8 cellular contexts compared by ENCODE assay signal in genomic region chr7:143305423-143306070, GRCh38. TPM values are rescaled to one million over a fixed set of nuclear protein-coding genes. Genes with fewer than 3 reads are reported as not detected.
DNase-seq lines count a peak whose midpoint lies in the region; ATAC-seq and TF ChIP-seq lines count a peak whose summit lies in the region.

No MANE protein-coding gene starts in this region.

- peak; percentile 54 for ATAC-seq in HG03354 (IDR thresholded peaks at IDR 0.05; ENCODE audit: poor library complexity, severe bottlenecking, unreplicated experiment)
- peak; percentile 85 for ATAC-seq in T-helper 17 cell

- DNase-seq in CD1c-positive myeloid dendritic cell (ENCODE audit: extremely low spot score): peak; percentile 71
- DNase-seq in T-helper 17 cell: peak; percentile 50 to 72 (median 52)
- DNase-seq in adrenal gland: peak; percentile 58 to 86 (median 76)
- DNase-seq in right atrium auricular region (ENCODE audit: low spot score): no peak
- DNase-seq in stimulated activated CD4-positive, alpha-beta T cell treated with anti-CD3 and anti-CD28 coated beads, Interleukin-12 subunit alpha, Interleukin-12 subunit beta, amount 100 ng/mL, for 4 hours: peak; percentile 72
- no peak for DNase-seq in NCI-H1436 treated with DMSO at 0.1 percent for 48 hours (lab: John Stamatoyannopoulos, UW)
- no peak for DNase-seq in H4 (ENCODE audit: low spot score)

- H3K27me3 ChIP-seq in adrenal gland (no peaks in the 10 kb centered on the region), right atrium auricular region (no peaks in the 10 kb centered on the region)

- 57 to 66% (median 65%) methylated on average over 10 of the region's 10 CpGs for WGBS in adrenal gland, 4 donors

- H3K4me1 ChIP-seq in adrenal gland (replicated peaks in 1 of 2) (no peaks in the 10 kb centered on the region), right atrium auricular region (peaks cover 0 to 7% of the 10 kb centered on the region in 2 donors)

- peaks cover 37% of the 10 kb centered on the region for H3K4me1 Mint-ChIP-seq in T-helper 17 cell

- no peak overlapping the region for H3K4me3 ChIP-seq in adrenal gland
- H3K4me3 ChIP-seq in right atrium auricular region: no peak overlapping the region

- no peak for TF ChIP-seq POLR2A in adrenal gland (IDR thresholded peaks at IDR 0.05)

- no peaks in the 10 kb centered on the region for H3K27me3 Mint-ChIP-seq in T-helper 17 cell

- H3K27ac Mint-ChIP-seq in T-helper 17 cell: peak overlapping the region; percentile 82

- no peak overlapping the region for H3K4me3 Mint-ChIP-seq in T-helper 17 cell

- H3K27ac ChIP-seq in adrenal gland (no peak overlapping the region), right atrium auricular region (no peak overlapping the region)

- H3K36me3 Mint-ChIP-seq in T-helper 17 cell (ENCODE audit: low read depth): peaks cover 21% of the 10 kb centered on the region

- intact Hi-C loops in adrenal gland (cut with DNase I): loop anchor here in 1 of 2 donors (5.0 to 10.0 kb wide), 2 partner anchors 63 to 109 kb away; no protein-coding TSS in a partner anchor

- H3K9me3 ChIP-seq in T-helper 17 cell (ENCODE audit: control insufficient read depth, low read length, poor library complexity, severe bottlenecking) (no peaks in the 10 kb centered on the region), adrenal gland (replicated peaks in 1 of 3) (no peaks in the 10 kb centered on the region), right atrium auricular region (no peaks in the 10 kb centered on the region)

- H3K36me3 ChIP-seq in adrenal gland (replicated peaks in 1 of 2) (peaks cover 0 to 71% of the 10 kb centered on the region in 2 donors), right atrium auricular region (peaks cover 71% of the 10 kb centered on the region)

- TF ChIP-seq CTCF in adrenal gland (IDR thresholded peaks at IDR 0.05) (peak; percentile 64 to 79 (median 71)), right atrium auricular region (IDR thresholded peaks at IDR 0.05) (peak; percentile 39 to 81)

RNA-seq across cellular contexts. Expression of gene CLCN1, which starts 10.4 kb away (rescaled TPM):
- total RNA-seq in T-helper 17 cell: not detected
- total RNA-seq in adrenal gland: under 1 TPM in 1 of 8 donors, not detected in 7; 0.18 TPM
- under 1 TPM in 2 of 3 donors, not detected in 1; 0.07 to 0.32 TPM for polyA plus RNA-seq in adrenal gland
- not detected for total RNA-seq in right atrium auricular region
- total RNA-seq in H4 (2014; rRNA removed; shearing (Covaris generic)): not detected in 2 replicates

RNA-seq across cellular contexts. Expression of gene CASP2, which starts 17.4 kb away (rescaled TPM):
- total RNA-seq in T-helper 17 cell: 10 to 100 TPM; 49.3 to 52.5 TPM
- 10 to 100 TPM in 6 of 8 donors, 1 to 10 TPM in 2; 8.9 to 25.4 (median 14.3) TPM for total RNA-seq in adrenal gland
- polyA plus RNA-seq in adrenal gland: 10 to 100 TPM in 1 of 3 donors, 1 to 10 TPM in 2; 4.6 to 16.1 (median 5.3) TPM
- 1 to 10 TPM; 5.2 to 7.6 TPM for total RNA-seq in right atrium auricular region
- total RNA-seq in H4 (2014; rRNA removed; shearing (Covaris generic)): 20.2 and 37.7 TPM in 2 replicates

RNA-seq across cellular contexts. Expression of gene TMEM139, which starts 20.8 kb away (rescaled TPM):
- under 1 TPM; 0.77 to 0.86 TPM for total RNA-seq in T-helper 17 cell
- total RNA-seq in adrenal gland: 1 to 10 TPM in 6 of 8 donors, under 1 TPM in 2; 0.54 to 4.8 (median 1.9) TPM
- polyA plus RNA-seq in adrenal gland: 1 to 10 TPM; 1.9 to 7.5 (median 3.9) TPM
- 10 to 100 TPM in 1 of 2 donors, 1 to 10 TPM in 1; 7.8 to 12.3 TPM for total RNA-seq in right atrium auricular region
- total RNA-seq in H4 (2014; rRNA removed; shearing (Covaris generic)): 0.62 and 1.2 TPM in 2 replicates

RNA-seq across cellular contexts. Expression of gene GSTK1, which starts 42.3 kb away (rescaled TPM):
- total RNA-seq in T-helper 17 cell (100 to 1,000 TPM; 428 to 433 TPM), adrenal gland (100 to 1,000 TPM; 155 to 300 (median 202) TPM), right atrium auricular region (100 to 1,000 TPM; 169 to 270 TPM)
- polyA plus RNA-seq in adrenal gland: 100 to 1,000 TPM; 173 to 240 (median 229) TPM
- 117 and 152 TPM in 2 replicates for total RNA-seq in H4 (2014; rRNA removed; shearing (Covaris generic))

RNA-seq across cellular contexts. Expression of gene FAM131B, which starts 57.0 kb away (rescaled TPM):
- under 1 TPM; 0.23 to 0.42 TPM for total RNA-seq in T-helper 17 cell
- 1 to 10 TPM in 1 of 8 donors, under 1 TPM in 7; 0.10 to 1.2 (median 0.45) TPM for total RNA-seq in adrenal gland
- under 1 TPM; 0.20 to 0.40 (median 0.29) TPM for polyA plus RNA-seq in adrenal gland
- total RNA-seq in right atrium auricular region: under 1 TPM; 0.08 to 0.48 TPM
- total RNA-seq in H4 (2014; rRNA removed; shearing (Covaris generic)): 2.0 and 3.1 TPM in 2 replicates

Comparison
In these comparisons a context has a peak if more than half of its experiments do, and no peak if none do; other contexts are left out.
1. DNase-seq: peak in CD1c-positive myeloid dendritic cell (single experiment), T-helper 17 cell (3 of 3), adrenal gland (7 of 7) and stimulated activated CD4-positive, alpha-beta T cell treated with anti-CD3 and anti-CD28 coated beads, Interleukin-12 subunit alpha, Interleukin-12 subunit beta, amount 100 ng/mL, for 4 hours (single experiment); none in right atrium auricular region (single experiment), NCI-H1436 treated with DMSO at 0.1 percent for 48 hours (single experiment) and H4 (single experiment).